ENCODE assay signal across 16 cellular contexts in genomic region chr1:234277161-234277868, GRCh38.
DNase-seq lines count a peak whose midpoint lies in the region; ATAC-seq and TF ChIP-seq lines count a peak whose summit lies in the region.
"Had no signal": no experiment of that assay in that cellular context is flagged by ENCODE, and none has a peak within 500 bp of the region (broad histone marks: within the 10 kb centered on the region; RNA-seq: fewer than 3 reads in every experiment).

No MANE protein-coding gene starts in this region.

- H3K27me3 ChIP-seq in dorsolateral prefrontal cortex (no peaks in the 10 kb centered on the region), prostate gland (replicated peaks; ENCODE audit: insufficient read depth) (no peaks in the 10 kb centered on the region)
- H3K27me3 ChIP-seq: BLaER1 treated with 17β-estradiol and CSF1 and Interleukin-3, amounts not matched to agents 10 nM and 100 nM had no signal

- H3K27ac ChIP-seq in dorsolateral prefrontal cortex: peak overlapping the region in 45 of 59 donors; percentile 6 to 84 (median 57)
- peak overlapping the region; percentile 60 for H3K27ac ChIP-seq in substantia nigra (ENCODE audit: low read depth, low read length, poor library complexity, severe bottlenecking)
- H3K27ac ChIP-seq in prostate gland: no peak overlapping the region
- H3K27ac ChIP-seq: BLaER1 treated with 17β-estradiol and CSF1 and Interleukin-3, amounts not matched to agents 10 nM and 100 nM had no signal

- intact Hi-C loops in dorsolateral prefrontal cortex (cut with DNase I): no loop called here
- intact Hi-C loops in prostate gland (cut with DNase I): no loop called here

- TF ChIP-seq POLR2A in prostate gland (IDR thresholded peaks at IDR 0.05) (no peak), GM18505 (IDR thresholded peaks at IDR 0.05; ENCODE audit: borderline replicate concordance, extremely low read depth, insufficient read depth, insufficient read length) (no peak)

- no peaks in the 10 kb centered on the region for H3K36me3 ChIP-seq in prostate gland
- H3K36me3 ChIP-seq: BLaER1 treated with 17β-estradiol and CSF1 and Interleukin-3, amounts not matched to agents 10 nM and 100 nM had no signal

- in situ Hi-C loops in SK-MEL-5 (cut with HindIII; ENCODE audit: low pct_unique_long_range_greater_than_20kb, low sequenced_read_pairs): no loop called here

- peak overlapping the region in 2 of 59 donors; percentile 6 to 14 for H3K4me3 ChIP-seq in dorsolateral prefrontal cortex
- no peak overlapping the region for H3K4me3 ChIP-seq in prostate gland
- H3K4me3 ChIP-seq: BLaER1 treated with 17β-estradiol and CSF1 and Interleukin-3, amounts not matched to agents 10 nM and 100 nM had no signal

- H3K4me1 ChIP-seq in prostate gland (replicated peaks): no peaks in the 10 kb centered on the region
- H3K4me1 ChIP-seq: BLaER1 treated with 17β-estradiol and CSF1 and Interleukin-3, amounts not matched to agents 10 nM and 100 nM had no signal

- DNase-seq in SK-MEL-5 (ENCODE audit: low read depth, low spot score): peak; percentile 9
- DNase-seq in dorsolateral prefrontal cortex: no peak
- DNase-seq in medulla oblongata (ENCODE audit: extremely low spot score): peak; percentile 50
- peak in 1 of 49 donors; percentile 4 for DNase-seq in substantia nigra (lab: John Stamatoyannopoulos, UW)
- DNase-seq in COR-L47 (lab: John Stamatoyannopoulos, UW): no peak
- no peak for DNase-seq in NCI-H345 (lab: John Stamatoyannopoulos, UW)
- DNase-seq in prostate gland (ENCODE audit: low spot score): no peak
- DNase-seq: ACHN; CD4-positive, alpha-beta T cell; DMS153; DMS79 treated with DMSO at 0.1 percent for 48 hours; EL; GDM1 had no signal

- TF ChIP-seq CTCF in dorsolateral prefrontal cortex (IDR thresholded peaks at IDR 0.05 in 54 of 56, conservative IDR thresholded peaks at IDR 0.05 in 2 of 56; ENCODE audit: low read depth in 1 of 56, partially characterized antibody in 56 of 56) (no peak), prostate gland (IDR thresholded peaks at IDR 0.05) (no peak)

- WGBS in prostate gland: 63% methylated on average over 8 of the region's 8 CpGs

- no peak for ATAC-seq in GM18505 (IDR thresholded peaks at IDR 0.05; ENCODE audit: unreplicated experiment)
- ATAC-seq: HCT116 had no signal

- no peaks in the 10 kb centered on the region for H3K9me3 ChIP-seq in prostate gland
- H3K9me3 ChIP-seq: BLaER1 treated with 17β-estradiol and CSF1 and Interleukin-3, amounts not matched to agents 10 nM and 100 nM had no signal

Comparison
In these comparisons a context has a peak if more than half of its experiments do, and no peak if none do; other contexts are left out.
1. DNase-seq: peak in SK-MEL-5 (single experiment) and medulla oblongata (single experiment); none in dorsolateral prefrontal cortex (0 of 10), COR-L47 (single experiment), NCI-H345 (single experiment) and prostate gland (single experiment).
2. H3K27ac ChIP-seq: peak in dorsolateral prefrontal cortex (45 of 59) and substantia nigra (single experiment); none in prostate gland (0 of 2).